ENCODE assay signal across 26 cellular contexts in the genomic region with DNA sequence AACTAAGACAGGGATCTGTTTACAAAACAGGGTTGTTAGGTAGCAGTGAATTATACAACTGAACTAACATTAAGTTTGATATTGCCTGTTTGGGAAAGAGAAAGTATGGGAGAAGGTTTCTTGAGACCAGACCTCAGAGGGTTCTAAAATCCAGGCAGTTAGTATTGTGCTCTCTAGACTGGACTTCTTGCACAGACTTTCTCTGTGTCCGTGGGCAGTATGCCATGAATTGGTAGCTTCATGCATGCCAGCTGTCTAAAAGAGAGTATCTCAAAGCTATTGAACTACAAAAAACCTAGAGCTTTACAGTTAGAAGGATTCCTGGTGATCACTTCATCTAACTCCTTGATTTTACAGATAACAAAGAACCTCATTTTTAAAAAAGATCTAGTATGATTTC. TPM values are rescaled to one million over a fixed set of nuclear protein-coding genes. Genes with fewer than 3 reads are reported as not detected.
"Had no signal": no experiment of that assay in that cellular context is flagged by ENCODE, and none has a peak within 500 bp of the region (broad histone marks: within the 10 kb centered on the region; RNA-seq: fewer than 3 reads in every experiment).

No MANE protein-coding gene starts in this region.

- DNase-seq: activated CD4-positive, alpha-beta memory T cell treated with anti-CD3 and anti-CD28 coated beads for 36 hours; activated CD4-positive, alpha-beta T cell treated with anti-CD3 and anti-CD28 coated beads, Interleukin-2, amount 10 ng/mL, durations not matched to agents 24 days and 14 days; activated CD4-positive, CD25-positive, alpha-beta regulatory T cell treated with anti-CD3 and anti-CD28 coated beads, Interleukin-2, amount 50 U/mL, for 72 hours; activated CD8-positive, alpha-beta memory T cell treated with anti-CD3 and anti-CD28 coated beads, Interleukin-2, amount 50 U/mL, for 4 hours; activated gamma-delta T cell treated with Interleukin-2 at 50 U/mL for 16 hours; activated naive CD4-positive, alpha-beta T cell treated with anti-CD3 and anti-CD28 coated beads, Interleukin-2, amount 50 U/mL, for 16 hours; activated T-cell treated with anti-CD3 and anti-CD28 coated beads, Interleukin-2, amount 50 U/mL, for 1 hour; amniotic stem cell; foreskin keratinocyte; islet precursor cell; midbrain; naive thymus-derived CD8-positive, alpha-beta T cell; stimulated activated CD4-positive, alpha-beta T cell treated with anti-CD3 and anti-CD28 coated beads, Interleukin-1b, Interleukin-23, amount 100 ng/mL, for 48 hours; stimulated activated naive CD4-positive, alpha-beta T cell; T-helper 9 cell had no signal

RNA-seq across cellular contexts. Expression of a gene that starts 12.5 kb away (rescaled TPM):
- total RNA-seq: activated CD4-positive, alpha-beta memory T cell treated with anti-CD3 and anti-CD28 coated beads for 36 hours; activated CD4-positive, alpha-beta T cell treated with anti-CD3 and anti-CD28 coated beads, Interleukin-2, amount 10 ng/mL, durations not matched to agents 24 days and 14 days; activated CD8-positive, alpha-beta memory T cell treated with anti-CD3 and anti-CD28 coated beads for 36 hours; activated T-helper 1 cell treated with anti-CD3 and anti-CD28 coated beads, Interleukin-12 subunit alpha, Interleukin-12 subunit beta, Interleukin-2, Interleukin-4 antibody, amounts not matched to agents 30 ng/mL and 10 ng/mL and 1 ng/mL, durations not matched to agents 14 hours and 24 hours and 36 hours; endothelial cell of umbilical vein; foreskin keratinocyte; hepatocyte; lower leg skin; naive thymus-derived CD8-positive, alpha-beta T cell; neural crest cell; pancreas; psoas muscle; smooth muscle cell; thoracic aorta; uterus had no signal

RNA-seq across cellular contexts. Expression of a gene that starts 54.1 kb away (rescaled TPM):
- total RNA-seq: activated CD4-positive, alpha-beta memory T cell treated with anti-CD3 and anti-CD28 coated beads for 36 hours; activated CD4-positive, alpha-beta T cell treated with anti-CD3 and anti-CD28 coated beads, Interleukin-2, amount 10 ng/mL, durations not matched to agents 24 days and 14 days; activated CD8-positive, alpha-beta memory T cell treated with anti-CD3 and anti-CD28 coated beads for 36 hours; activated T-helper 1 cell treated with anti-CD3 and anti-CD28 coated beads, Interleukin-12 subunit alpha, Interleukin-12 subunit beta, Interleukin-2, Interleukin-4 antibody, amounts not matched to agents 30 ng/mL and 10 ng/mL and 1 ng/mL, durations not matched to agents 14 hours and 24 hours and 36 hours; endothelial cell of umbilical vein; foreskin keratinocyte; lower leg skin; naive thymus-derived CD8-positive, alpha-beta T cell; neural crest cell; psoas muscle; smooth muscle cell; thoracic aorta had no signal
